Comparison of ENCODE assay signal across 2 cellular contexts in genomic region chr2:46342566-46343315, GRCh38.
TF ChIP-seq lines count a peak whose summit lies in the region.

No MANE protein-coding gene starts in this region.

TF ChIP-seq in SK-N-SH, 30 proteins besides CTCF, POLR2A, EP300 and RAD21 (continued from another document):
- TF ChIP-seq CHD2 (IDR thresholded peaks at IDR 0.05; ENCODE audit: low read length, partially characterized antibody) (no peak), GATA2 (CRISPR knock-in tag; IDR thresholded peaks at IDR 0.05) (peak; percentile 85), MXI1 (IDR thresholded peaks at IDR 0.05; ENCODE audit: low read depth, low read length) (no peak), TEAD4 (IDR thresholded peaks at IDR 0.05; ENCODE audit: borderline replicate concordance, insufficient read depth) (peak; percentile 22; the same call in 1 of the 2 replicates), SMC3 (IDR thresholded peaks at IDR 0.05; ENCODE audit: low read depth, low read length) (no peak; the same call in 1 of the 2 replicates), SIN3A (IDR thresholded peaks at IDR 0.05; ENCODE audit: borderline replicate concordance, low read depth, low read length) (no peak), RFX5 (IDR thresholded peaks at IDR 0.05; ENCODE audit: low read length) (no peak), IRF3 (IDR thresholded peaks at IDR 0.05; ENCODE audit: low read depth, low read length) (no peak), FOXJ3 (CRISPR knock-in tag; IDR thresholded peaks at IDR 0.05) (peak; percentile 55; the same call in 1 of the 2 replicates), GABPA (IDR thresholded peaks at IDR 0.05; ENCODE audit: low read depth) (no peak), TCF12 (IDR thresholded peaks at IDR 0.05) (peak; percentile 40; the same call in 1 of the 2 replicates)
- TF ChIP-seq, protein P1, sequence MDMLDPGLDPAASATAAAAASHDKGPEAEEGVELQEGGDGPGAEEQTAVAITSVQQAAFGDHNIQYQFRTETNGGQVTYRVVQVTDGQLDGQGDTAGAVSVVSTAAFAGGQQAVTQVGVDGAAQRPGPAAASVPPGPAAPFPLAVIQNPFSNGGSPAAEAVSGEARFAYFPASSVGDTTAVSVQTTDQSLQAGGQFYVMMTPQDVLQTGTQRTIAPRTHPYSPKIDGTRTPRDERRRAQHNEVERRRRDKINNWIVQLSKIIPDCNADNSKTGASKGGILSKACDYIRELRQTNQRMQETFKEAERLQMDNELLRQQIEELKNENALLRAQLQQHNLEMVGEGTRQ (IDR thresholded peaks at IDR 0.05; ENCODE audit: borderline replicate concordance, low read depth, low read length) = no peak
- TF ChIP-seq, protein P2, sequence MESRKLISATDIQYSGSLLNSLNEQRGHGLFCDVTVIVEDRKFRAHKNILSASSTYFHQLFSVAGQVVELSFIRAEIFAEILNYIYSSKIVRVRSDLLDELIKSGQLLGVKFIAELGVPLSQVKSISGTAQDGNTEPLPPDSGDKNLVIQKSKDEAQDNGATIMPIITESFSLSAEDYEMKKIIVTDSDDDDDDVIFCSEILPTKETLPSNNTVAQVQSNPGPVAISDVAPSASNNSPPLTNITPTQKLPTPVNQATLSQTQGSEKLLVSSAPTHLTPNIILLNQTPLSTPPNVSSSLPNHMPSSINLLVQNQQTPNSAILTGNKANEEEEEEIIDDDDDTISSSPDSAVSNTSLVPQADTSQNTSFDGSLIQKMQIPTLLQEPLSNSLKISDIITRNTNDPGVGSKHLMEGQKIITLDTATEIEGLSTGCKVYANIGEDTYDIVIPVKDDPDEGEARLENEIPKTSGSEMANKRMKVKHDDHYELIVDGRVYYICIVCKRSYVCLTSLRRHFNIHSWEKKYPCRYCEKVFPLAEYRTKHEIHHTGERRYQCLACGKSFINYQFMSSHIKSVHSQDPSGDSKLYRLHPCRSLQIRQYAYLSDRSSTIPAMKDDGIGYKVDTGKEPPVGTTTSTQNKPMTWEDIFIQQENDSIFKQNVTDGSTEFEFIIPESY (IDR thresholded peaks at IDR 0.05; ENCODE audit: borderline replicate concordance, low read depth) = no peak
- TF ChIP-seq, protein P3, sequence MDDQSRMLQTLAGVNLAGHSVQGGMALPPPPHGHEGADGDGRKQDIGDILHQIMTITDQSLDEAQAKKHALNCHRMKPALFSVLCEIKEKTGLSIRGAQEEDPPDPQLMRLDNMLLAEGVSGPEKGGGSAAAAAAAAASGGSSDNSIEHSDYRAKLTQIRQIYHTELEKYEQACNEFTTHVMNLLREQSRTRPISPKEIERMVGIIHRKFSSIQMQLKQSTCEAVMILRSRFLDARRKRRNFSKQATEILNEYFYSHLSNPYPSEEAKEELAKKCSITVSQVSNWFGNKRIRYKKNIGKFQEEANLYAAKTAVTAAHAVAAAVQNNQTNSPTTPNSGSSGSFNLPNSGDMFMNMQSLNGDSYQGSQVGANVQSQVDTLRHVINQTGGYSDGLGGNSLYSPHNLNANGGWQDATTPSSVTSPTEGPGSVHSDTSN (IDR thresholded peaks at IDR 0.05) = no peak

TF ChIP-seq in SK-N-SH treated with all-trans-retinoic acid at 6 μM for 48 hours, 23 proteins besides CTCF, POLR2A, EP300 and RAD21 (continued from another document):
- TF ChIP-seq, protein P4, sequence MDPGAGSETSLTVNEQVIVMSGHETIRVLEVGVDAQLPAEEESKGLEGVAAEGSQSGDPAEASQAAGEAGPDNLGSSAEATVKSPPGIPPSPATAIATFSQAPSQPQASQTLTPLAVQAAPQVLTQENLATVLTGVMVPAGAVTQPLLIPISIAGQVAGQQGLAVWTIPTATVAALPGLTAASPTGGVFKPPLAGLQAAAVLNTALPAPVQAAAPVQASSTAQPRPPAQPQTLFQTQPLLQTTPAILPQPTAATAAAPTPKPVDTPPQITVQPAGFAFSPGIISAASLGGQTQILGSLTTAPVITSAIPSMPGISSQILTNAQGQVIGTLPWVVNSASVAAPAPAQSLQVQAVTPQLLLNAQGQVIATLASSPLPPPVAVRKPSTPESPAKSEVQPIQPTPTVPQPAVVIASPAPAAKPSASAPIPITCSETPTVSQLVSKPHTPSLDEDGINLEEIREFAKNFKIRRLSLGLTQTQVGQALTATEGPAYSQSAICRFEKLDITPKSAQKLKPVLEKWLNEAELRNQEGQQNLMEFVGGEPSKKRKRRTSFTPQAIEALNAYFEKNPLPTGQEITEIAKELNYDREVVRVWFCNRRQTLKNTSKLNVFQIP (CRISPR knock-in tag; IDR thresholded peaks at IDR 0.05; ENCODE audit: borderline replicate concordance, low read depth) = no peak
- TF ChIP-seq TOX (CRISPR knock-in tag; IDR thresholded peaks at IDR 0.05; ENCODE audit: borderline replicate concordance) (no peak), CREB5 (CRISPR knock-in tag; IDR thresholded peaks at IDR 0.05; ENCODE audit: low read depth) (no peak), SNAI2 (CRISPR knock-in tag; IDR thresholded peaks at IDR 0.05) (no peak), TCF4 (CRISPR knock-in tag; IDR thresholded peaks at IDR 0.05; ENCODE audit: borderline replicate concordance) (no peak), ZNF8 (CRISPR knock-in tag; IDR thresholded peaks at IDR 0.05) (no peak), ARNTL (CRISPR knock-in tag; IDR thresholded peaks at IDR 0.05; ENCODE audit: borderline replicate concordance, low read depth) (no peak)
- TF ChIP-seq, protein P5, sequence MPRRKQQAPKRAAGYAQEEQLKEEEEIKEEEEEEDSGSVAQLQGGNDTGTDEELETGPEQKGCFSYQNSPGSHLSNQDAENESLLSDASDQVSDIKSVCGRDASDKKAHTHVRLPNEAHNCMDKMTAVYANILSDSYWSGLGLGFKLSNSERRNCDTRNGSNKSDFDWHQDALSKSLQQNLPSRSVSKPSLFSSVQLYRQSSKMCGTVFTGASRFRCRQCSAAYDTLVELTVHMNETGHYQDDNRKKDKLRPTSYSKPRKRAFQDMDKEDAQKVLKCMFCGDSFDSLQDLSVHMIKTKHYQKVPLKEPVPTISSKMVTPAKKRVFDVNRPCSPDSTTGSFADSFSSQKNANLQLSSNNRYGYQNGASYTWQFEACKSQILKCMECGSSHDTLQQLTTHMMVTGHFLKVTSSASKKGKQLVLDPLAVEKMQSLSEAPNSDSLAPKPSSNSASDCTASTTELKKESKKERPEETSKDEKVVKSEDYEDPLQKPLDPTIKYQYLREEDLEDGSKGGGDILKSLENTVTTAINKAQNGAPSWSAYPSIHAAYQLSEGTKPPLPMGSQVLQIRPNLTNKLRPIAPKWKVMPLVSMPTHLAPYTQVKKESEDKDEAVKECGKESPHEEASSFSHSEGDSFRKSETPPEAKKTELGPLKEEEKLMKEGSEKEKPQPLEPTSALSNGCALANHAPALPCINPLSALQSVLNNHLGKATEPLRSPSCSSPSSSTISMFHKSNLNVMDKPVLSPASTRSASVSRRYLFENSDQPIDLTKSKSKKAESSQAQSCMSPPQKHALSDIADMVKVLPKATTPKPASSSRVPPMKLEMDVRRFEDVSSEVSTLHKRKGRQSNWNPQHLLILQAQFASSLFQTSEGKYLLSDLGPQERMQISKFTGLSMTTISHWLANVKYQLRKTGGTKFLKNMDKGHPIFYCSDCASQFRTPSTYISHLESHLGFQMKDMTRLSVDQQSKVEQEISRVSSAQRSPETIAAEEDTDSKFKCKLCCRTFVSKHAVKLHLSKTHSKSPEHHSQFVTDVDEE (CRISPR knock-in tag; IDR thresholded peaks at IDR 0.05) = no peak
- TF ChIP-seq, protein P6, sequence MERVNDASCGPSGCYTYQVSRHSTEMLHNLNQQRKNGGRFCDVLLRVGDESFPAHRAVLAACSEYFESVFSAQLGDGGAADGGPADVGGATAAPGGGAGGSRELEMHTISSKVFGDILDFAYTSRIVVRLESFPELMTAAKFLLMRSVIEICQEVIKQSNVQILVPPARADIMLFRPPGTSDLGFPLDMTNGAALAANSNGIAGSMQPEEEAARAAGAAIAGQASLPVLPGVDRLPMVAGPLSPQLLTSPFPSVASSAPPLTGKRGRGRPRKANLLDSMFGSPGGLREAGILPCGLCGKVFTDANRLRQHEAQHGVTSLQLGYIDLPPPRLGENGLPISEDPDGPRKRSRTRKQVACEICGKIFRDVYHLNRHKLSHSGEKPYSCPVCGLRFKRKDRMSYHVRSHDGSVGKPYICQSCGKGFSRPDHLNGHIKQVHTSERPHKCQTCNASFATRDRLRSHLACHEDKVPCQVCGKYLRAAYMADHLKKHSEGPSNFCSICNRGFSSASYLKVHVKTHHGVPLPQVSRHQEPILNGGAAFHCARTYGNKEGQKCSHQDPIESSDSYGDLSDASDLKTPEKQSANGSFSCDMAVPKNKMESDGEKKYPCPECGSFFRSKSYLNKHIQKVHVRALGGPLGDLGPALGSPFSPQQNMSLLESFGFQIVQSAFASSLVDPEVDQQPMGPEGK (CRISPR knock-in tag; IDR thresholded peaks at IDR 0.05; ENCODE audit: borderline replicate concordance) = no peak
